ENCODE assay signal across 8 cellular contexts in genomic region chr7:6578114-6579084, GRCh38. TPM values are rescaled to one million over a fixed set of nuclear protein-coding genes. Genes with fewer than 3 reads are reported as not detected.
A peak's percentile ranks its signal among the peaks of the same experiment; 100 is the strongest.
DNase-seq lines count a peak whose midpoint lies in the region; TF ChIP-seq lines count a peak whose summit lies in the region.

No MANE protein-coding gene starts in this region.

- H3K27me3 ChIP-seq in GM06990 (replicated peaks; ENCODE audit: control insufficient read depth, insufficient read depth, low read length) (no peaks in the 10 kb centered on the region), SJSA1 (replicated peaks) (no peaks in the 10 kb centered on the region), esophagus squamous epithelium (no peaks in the 10 kb centered on the region)

- TF ChIP-seq CTCF in GM06990 (IDR thresholded peaks at IDR 0.05; ENCODE audit: insufficient read depth, low read length, poor library complexity, severe bottlenecking): no peak
- TF ChIP-seq CTCF in esophagus squamous epithelium (IDR thresholded peaks at IDR 0.05): no peak
- no peak for TF ChIP-seq CTCF in retinal pigment epithelial cell (conservative IDR thresholded peaks at IDR 0.05; ENCODE audit: low read depth, low read length)
- no peak for TF ChIP-seq CTCF in lower leg skin (IDR thresholded peaks at IDR 0.05)

- TF ChIP-seq POLR2A in esophagus squamous epithelium (IDR thresholded peaks at IDR 0.05) (no peak), lower leg skin (IDR thresholded peaks at IDR 0.05) (no peak)

- DNase-seq in GM06990 (ENCODE audit: extremely low read depth, insufficient read length): no peak
- no peak for DNase-seq in SJSA1 (ENCODE audit: low read depth in 1 of 2, low spot score in 2 of 2)
- no peak for DNase-seq in esophagus squamous epithelium (lab: John Stamatoyannopoulos, UW)
- DNase-seq in retinal pigment epithelial cell (ENCODE audit: low read depth): no peak
- no peak for DNase-seq in NK-92 (lab: John Stamatoyannopoulos, UW; ENCODE audit: unreplicated experiment)
- no peak for DNase-seq in islet precursor cell
- no peak for DNase-seq in lower leg skin (ENCODE audit: low spot score in 2 of 2)
- DNase-seq in pons (ENCODE audit: low spot score): no peak

- H3K9me3 ChIP-seq in SJSA1 (replicated peaks) (no peaks in the 10 kb centered on the region), esophagus squamous epithelium (no peaks in the 10 kb centered on the region)

- H3K4me3 ChIP-seq in GM06990 (replicated peaks; ENCODE audit: low read depth, low read length): peak overlapping the region; percentile 70
- peak overlapping the region; percentile 45 for H3K4me3 ChIP-seq in SJSA1
- peak overlapping the region in 2 of 4 donors; percentile 76 for H3K4me3 ChIP-seq in esophagus squamous epithelium
- peak overlapping the region; percentile 76 for H3K4me3 ChIP-seq in retinal pigment epithelial cell (ENCODE audit: low read length)
- no peak overlapping the region for H3K4me3 ChIP-seq in lower leg skin (ENCODE audit: low read depth, poor library complexity, severe bottlenecking)

- H3K4me1 ChIP-seq in SJSA1 (replicated peaks): peaks cover 7% of the 10 kb centered on the region
- H3K4me1 ChIP-seq in esophagus squamous epithelium: peaks cover 0 to 19% (median 10%) of the 10 kb centered on the region in 3 donors

- WGBS in esophagus squamous epithelium, 2 donors: 86 to 90% methylated on average over 16 to 18 of the region's 18 CpGs
- 87 to 88% methylated on average over 18 of the region's 18 CpGs for WGBS in lower leg skin, 2 donors

- H3K36me3 ChIP-seq in GM06990 (ENCODE audit: control insufficient read depth, insufficient read depth, low read length): peaks cover 4% of the 10 kb centered on the region
- H3K36me3 ChIP-seq in SJSA1: peaks cover 20% of the 10 kb centered on the region
- H3K36me3 ChIP-seq in esophagus squamous epithelium: peaks cover 7 to 36% (median 18%) of the 10 kb centered on the region in 3 donors

- intact Hi-C loops in esophagus squamous epithelium (cut with DNase I): no loop called here
- intact Hi-C loops in lower leg skin (cut with DNase I; ENCODE audit: low total_unique reads): no loop called here

- H3K27ac ChIP-seq in SJSA1 (no peak overlapping the region), esophagus squamous epithelium (peak overlapping the region in 3 of 4 donors; percentile 92 to 95 (median 92))

RNA-seq across cellular contexts. Expression of gene ZDHHC4, which starts 1.1 kb away (rescaled TPM):
- total RNA-seq in SJSA1 (2014; rRNA removed; shearing (Covaris generic)): 37.0 and 45.3 TPM in 2 replicates
- total RNA-seq in esophagus squamous epithelium (10 to 100 TPM in 3 of 4 donors, 1 to 10 TPM in 1; 9.4 to 29.4 (median 23.0) TPM), lower leg skin (10 to 100 TPM; 18.4 to 30.7 (median 23.3) TPM)

RNA-seq across cellular contexts. Expression of gene INTS15, which starts 11.4 kb away (rescaled TPM):
- 15.6 and 21.1 TPM in 2 replicates for total RNA-seq in SJSA1 (2014; rRNA removed; shearing (Covaris generic))
- total RNA-seq in esophagus squamous epithelium: 10 to 100 TPM in 3 of 4 donors, 1 to 10 TPM in 1; 9.2 to 21.9 (median 14.8) TPM
- total RNA-seq in lower leg skin: 10 to 100 TPM; 21.3 to 34.5 (median 29.7) TPM

RNA-seq across cellular contexts. Expression of gene GRID2IP, which starts 27.1 kb away (rescaled TPM):
- total RNA-seq in SJSA1 (2014; rRNA removed; shearing (Covaris generic)): not detected in 2 replicates
- 1 to 10 TPM in 1 of 4 donors, under 1 TPM in 2, not detected in 1; 0.38 to 1.1 (median 0.44) TPM for total RNA-seq in esophagus squamous epithelium
- 1 to 10 TPM in 1 of 4 donors, under 1 TPM in 3; 0.49 to 2.2 (median 0.64) TPM for total RNA-seq in lower leg skin

RNA-seq across cellular contexts. Expression of gene ZNF853, which starts 37.0 kb away (rescaled TPM):
- 0.08 TPM in 1 of 2 replicates, not detected in the other for total RNA-seq in SJSA1 (2014; rRNA removed; shearing (Covaris generic))
- total RNA-seq in esophagus squamous epithelium (1 to 10 TPM in 3 of 4 donors, under 1 TPM in 1; 0.61 to 9.3 (median 2.1) TPM), lower leg skin (1 to 10 TPM; 4.6 to 7.7 (median 5.9) TPM)

RNA-seq across cellular contexts. Expression of gene ZNF316, which starts 58.7 kb away (rescaled TPM):
- 11.6 and 13.8 TPM in 2 replicates for total RNA-seq in SJSA1 (2014; rRNA removed; shearing (Covaris generic))
- 10 to 100 TPM; 11.9 to 27.8 (median 20.4) TPM for total RNA-seq in esophagus squamous epithelium
- 10 to 100 TPM; 30.6 to 63.6 (median 35.6) TPM for total RNA-seq in lower leg skin
